ENCODE assay signal across 18 cellular contexts in the genomic region with DNA sequence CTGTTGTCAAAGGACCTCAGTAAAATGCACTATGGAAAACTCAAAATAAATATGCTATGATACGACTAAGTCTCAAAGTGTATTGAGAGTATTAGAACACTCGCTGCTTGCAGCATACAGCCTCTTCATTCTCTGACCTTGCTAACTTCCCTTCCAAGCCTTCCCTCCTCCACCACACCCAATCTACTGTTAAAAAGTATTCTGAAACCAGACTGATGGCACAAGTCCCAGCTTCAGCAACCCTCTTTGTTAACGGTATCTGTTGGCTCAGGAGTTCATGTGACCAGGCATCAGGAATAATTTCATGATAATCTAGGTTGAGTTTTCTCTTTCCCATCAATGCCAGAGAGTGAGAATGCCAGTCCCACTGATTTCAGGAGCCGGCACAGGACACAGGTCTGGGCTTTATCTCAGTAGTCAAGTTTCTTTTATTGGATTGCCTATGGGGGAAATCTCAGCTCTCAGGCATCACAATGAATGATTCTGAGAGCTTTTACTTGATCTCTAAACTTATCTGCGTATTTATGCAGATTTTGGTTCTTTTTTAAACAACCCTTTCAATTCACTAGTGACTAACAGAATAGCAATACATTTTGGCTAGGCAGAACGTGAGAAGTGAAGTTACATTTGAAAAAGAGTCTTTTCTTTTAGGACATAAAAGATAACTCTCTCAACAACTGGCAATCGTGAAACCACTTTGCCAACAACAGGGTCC.
DNase-seq lines count a peak whose midpoint lies in the region; ATAC-seq and TF ChIP-seq lines count a peak whose summit lies in the region.
"Had no signal": no experiment of that assay in that cellular context is flagged by ENCODE, and none has a peak within 500 bp of the region (broad histone marks: within the 10 kb centered on the region; RNA-seq: fewer than 3 reads in every experiment).

No MANE protein-coding gene starts in this region.

- WGBS in heart right ventricle, 2 donors = 16 to 21% methylated on average over 7 of the region's 7 CpGs
- WGBS in prostate gland = 29% methylated on average over 7 of the region's 7 CpGs

- DNase-seq in NCI-H2029 treated with DMSO at 0.1 percent for 48 hours (lab: John Stamatoyannopoulos, UW) = peak; percentile 0
- no peak for DNase-seq in NCI-H2029 (lab: John Stamatoyannopoulos, UW)
- DNase-seq in adipocyte (ENCODE audit: low read depth) = peak; percentile 71
- peak in 1 of 2 donors; percentile 68 for DNase-seq in heart right ventricle
- peak; percentile 25 for DNase-seq in prostate gland (ENCODE audit: low spot score)
- no peak for DNase-seq in COLO668 (lab: John Stamatoyannopoulos, UW; ENCODE audit: unreplicated experiment)
- no peak for DNase-seq in ureter (ENCODE audit: low spot score)
- DNase-seq in 8988T = no peak
- DNase-seq: activated B cell treated with CpG ODN at 0.5 μM for 24 hours; activated CD8-positive, alpha-beta T cell treated with anti-CD3 and anti-CD28 coated beads, Interleukin-2, amount 10 ng/mL, durations not matched to agents 7 days and 5 days; activated naive CD8-positive, alpha-beta T cell treated with anti-CD3 and anti-CD28 coated beads, Interleukin-2, amount 50 U/mL, for 24 hours; DMS153; gastrocnemius medialis; NCI-H1105; stimulated activated naive CD4-positive, alpha-beta T cell treated with Interleukin-2 at 50 U/mL for 16 hours; upper lobe of left lung had no signal

- H3K36me3 ChIP-seq in adipocyte (ENCODE audit: control insufficient read depth, insufficient read depth, low read length, severe bottlenecking) = no peaks in the 10 kb centered on the region
- no peaks in the 10 kb centered on the region for H3K36me3 ChIP-seq in heart right ventricle
- H3K36me3 ChIP-seq in prostate gland = no peaks in the 10 kb centered on the region
- H3K36me3 ChIP-seq: gastrocnemius medialis, upper lobe of left lung had no signal

- peaks cover 11% of the 10 kb centered on the region for H3K4me1 ChIP-seq in adipocyte (ENCODE audit: control insufficient read depth, insufficient read depth, low read length)
- H3K4me1 ChIP-seq in heart right ventricle = peaks cover 0 to 10% (median 0%) of the 10 kb centered on the region in 9 donors
- H3K4me1 ChIP-seq in prostate gland (replicated peaks) = no peaks in the 10 kb centered on the region
- H3K4me1 ChIP-seq: gastrocnemius medialis, upper lobe of left lung had no signal

- H3K27me3 ChIP-seq in adipocyte (replicated peaks; ENCODE audit: control insufficient read depth, insufficient read depth, low read length) (peaks cover 7% of the 10 kb centered on the region), heart right ventricle (peaks cover 0 to 5% (median 0%) of the 10 kb centered on the region in 7 donors), prostate gland (replicated peaks; ENCODE audit: insufficient read depth) (no peaks in the 10 kb centered on the region)
- H3K27me3 ChIP-seq: gastrocnemius medialis, upper lobe of left lung had no signal

- no peak for TF ChIP-seq CTCF in heart right ventricle (IDR thresholded peaks at IDR 0.05)
- TF ChIP-seq CTCF in prostate gland (IDR thresholded peaks at IDR 0.05) = no peak

- intact Hi-C loops in heart right ventricle (cut with DNase I) (no loop called here), prostate gland (cut with DNase I) (no loop called here)

- no peak overlapping the region for H3K9ac ChIP-seq in adipocyte (ENCODE audit: low read length)

- no peak for TF ChIP-seq POLR2A in prostate gland (IDR thresholded peaks at IDR 0.05)

- ATAC-seq in heart right ventricle = peak; percentile 55 to 97 (median 90)
- ATAC-seq: activated CD8-positive, alpha-beta T cell treated with anti-CD3 and anti-CD28 coated beads, Interleukin-2, amount 10 ng/mL, durations not matched to agents 7 days and 5 days; activated naive CD8-positive, alpha-beta T cell treated with anti-CD3 and anti-CD28 coated beads, Interleukin-2, amount 50 U/mL, for 24 hours; gastrocnemius medialis; K562 had no signal

- H3K4me3 ChIP-seq in adipocyte (ENCODE audit: low read length) (no peak overlapping the region), heart right ventricle (no peak overlapping the region), prostate gland (no peak overlapping the region)
- H3K4me3 ChIP-seq: gastrocnemius medialis, K562, upper lobe of left lung had no signal

- peak overlapping the region in 5 of 10 donors; percentile 6 to 47 (median 28) for H3K27ac ChIP-seq in heart right ventricle
- no peak overlapping the region for H3K27ac ChIP-seq in prostate gland
- H3K27ac ChIP-seq: C4-2B, gastrocnemius medialis, upper lobe of left lung had no signal

- H3K9me3 ChIP-seq in adipocyte (ENCODE audit: control insufficient read depth, low read length) (no peaks in the 10 kb centered on the region), heart right ventricle (no peaks in the 10 kb centered on the region), prostate gland (no peaks in the 10 kb centered on the region)
- H3K9me3 ChIP-seq: gastrocnemius medialis, upper lobe of left lung had no signal

Comparison
In these comparisons a context has a peak if more than half of its experiments do, and no peak if none do; other contexts are left out.
1. DNase-seq: peak in NCI-H2029 treated with DMSO at 0.1 percent for 48 hours (single experiment), adipocyte (single experiment) and prostate gland (single experiment); none in NCI-H2029 (single experiment), COLO668 (single experiment), ureter (single experiment) and 8988T (single experiment).